Comparison of ENCODE assay signal across 20 cellular contexts in the genomic region with DNA sequence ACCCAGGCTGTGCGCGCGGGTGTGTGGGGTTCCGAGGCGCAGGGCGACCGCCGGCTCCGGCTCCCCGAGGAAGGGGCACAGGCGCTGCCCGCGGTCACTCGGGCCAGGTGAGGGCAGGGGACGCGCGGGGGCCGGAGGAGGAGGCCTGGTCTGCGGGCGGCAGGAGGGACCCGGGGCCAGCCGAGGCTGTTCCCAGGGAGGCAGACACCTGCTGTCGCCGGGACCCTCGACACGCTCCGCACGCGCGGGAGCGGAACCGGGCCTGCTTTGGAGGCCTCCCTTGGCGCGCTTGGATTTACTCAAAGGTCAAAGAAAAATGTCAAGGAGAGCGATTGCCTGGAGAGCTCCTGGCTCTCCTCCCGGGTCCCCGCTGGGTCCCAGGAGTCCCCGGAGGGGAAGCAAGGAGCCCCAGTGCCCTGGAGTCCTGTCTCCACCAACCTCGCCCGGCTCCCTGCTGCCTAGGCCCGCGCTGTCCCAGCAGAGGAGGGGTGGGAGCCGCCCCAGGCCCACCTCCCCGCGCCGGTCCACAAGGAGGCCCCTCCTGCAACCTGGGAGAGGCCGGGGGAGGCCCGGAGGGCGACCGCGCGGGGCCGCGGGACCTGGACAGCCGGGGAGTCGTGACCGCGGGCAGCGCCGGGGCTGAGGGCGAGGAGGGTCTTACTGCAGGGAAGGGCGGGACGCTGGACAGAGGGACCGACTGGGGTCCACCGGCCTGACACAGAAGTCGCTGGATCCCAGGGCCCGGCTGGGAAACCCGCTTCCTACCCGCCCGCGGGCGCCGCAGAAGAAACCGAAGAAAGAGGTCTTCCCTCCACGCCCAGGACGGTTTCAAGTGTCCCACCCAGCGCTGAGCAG.
DNase-seq lines count a peak whose midpoint lies in the region; ATAC-seq and TF ChIP-seq lines count a peak whose summit lies in the region.
"Had no signal": no experiment of that assay in that cellular context is flagged by ENCODE, and none has a peak within 500 bp of the region (broad histone marks: within the 10 kb centered on the region; RNA-seq: fewer than 3 reads in every experiment).

No MANE protein-coding gene starts in this region.

- H3K4me3 ChIP-seq in coronary artery (peak overlapping the region; percentile 59), neural cell (ENCODE audit: low read length) (peak overlapping the region; percentile 98)
- H3K4me3 ChIP-seq: lower lobe of right lung, SJCRH30 had no signal

- peak overlapping the region; percentile 68 for H3K4me3 Mint-ChIP-seq in type B pancreatic cell
- H3K4me3 Mint-ChIP-seq: activated B cell treated with CpG ODN at 0.5 μM for 24 hours; activated CD8-positive, alpha-beta T cell treated with anti-CD3 and anti-CD28 coated beads, Interleukin-2, amount 10 ng/mL, durations not matched to agents 7 days and 5 days; activated T-helper 1 cell treated with anti-CD3 and anti-CD28 coated beads, Interleukin-12 subunit alpha, Interleukin-12 subunit beta, Interleukin-2, Interleukin-4 antibody, amounts not matched to agents 30 ng/mL and 10 ng/mL and 1 ng/mL, durations not matched to agents 14 hours and 24 hours and 36 hours; HFFc6 had no signal

- no peaks in the 10 kb centered on the region for H3K9me3 ChIP-seq in neural cell (ENCODE audit: low read length)
- H3K9me3 ChIP-seq: esophagus squamous epithelium, lower lobe of right lung, SJCRH30 had no signal

- no peak overlapping the region for H2AFZ ChIP-seq in neural cell (ENCODE audit: low read depth, low read length)

- peaks cover 12% of the 10 kb centered on the region for H4K20me1 ChIP-seq in neural cell (ENCODE audit: insufficient read depth)

- no peak overlapping the region for H3K27ac ChIP-seq in coronary artery
- peak overlapping the region; percentile 99 for H3K27ac ChIP-seq in neural cell (ENCODE audit: low read length)
- H3K27ac ChIP-seq: esophagus squamous epithelium, lower lobe of right lung, SJCRH30 had no signal

- no peaks in the 10 kb centered on the region for H3K27me3 ChIP-seq in neural cell (ENCODE audit: insufficient read depth, low read depth, low read length)
- H3K27me3 ChIP-seq: SJCRH30 had no signal

- intact Hi-C loops in cardiac septum (cut with DNase I), result no loop called here
- intact Hi-C loops in left ventricle myocardium superior (cut with micrococcal nuclease), result no loop called here

- ATAC-seq in left ventricle myocardium superior, result no peak
- ATAC-seq: activated CD8-positive, alpha-beta T cell treated with anti-CD3 and anti-CD28 coated beads, Interleukin-2, amount 10 ng/mL, durations not matched to agents 7 days and 5 days; PC-3 had no signal

- no peaks in the 10 kb centered on the region for H3K9me3 Mint-ChIP-seq in type B pancreatic cell
- H3K9me3 Mint-ChIP-seq: activated B cell treated with CpG ODN at 0.5 μM for 24 hours; activated T-helper 1 cell treated with anti-CD3 and anti-CD28 coated beads, Interleukin-12 subunit alpha, Interleukin-12 subunit beta, Interleukin-2, Interleukin-4 antibody, amounts not matched to agents 30 ng/mL and 10 ng/mL and 1 ng/mL, durations not matched to agents 14 hours and 24 hours and 36 hours had no signal

- peaks cover 4% of the 10 kb centered on the region for H3F3A ChIP-seq in neural cell (ENCODE audit: insufficient read depth, low read length, poor library complexity, severe bottlenecking)

- DNase-seq in cardiac septum (ENCODE audit: low spot score) (peak; percentile 61), left ventricle myocardium superior (no peak), coronary artery (ENCODE audit: low spot score) (peak; percentile 66), type B pancreatic cell (ENCODE audit: extremely low spot score, unreplicated experiment) (peak; percentile 66), HPDE6-E6E7 (ENCODE audit: extremely low spot score) (no peak), dedifferentiated amniotic fluid mesenchymal stem cell (ENCODE audit: extremely low spot score) (no peak)
- no peak for DNase-seq in effector CD8-positive, alpha-beta T cell (lab: John Stamatoyannopoulos, UW)
- DNase-seq: activated B cell treated with CpG ODN at 0.5 μM for 24 hours; activated CD8-positive, alpha-beta T cell treated with anti-CD3 and anti-CD28 coated beads, Interleukin-2, amount 10 ng/mL, durations not matched to agents 7 days and 5 days; CD4-positive, CD25-positive, alpha-beta regulatory T cell; esophagus squamous epithelium; HFFc6; lower lobe of right lung; MM.1S; NCI-H1694; PC-3; SJCRH30; stimulated activated CD4-positive, alpha-beta T cell treated with anti-CD3 and anti-CD28 coated beads, Interleukin-12 subunit alpha, Interleukin-12 subunit beta, amount 100 ng/mL, for 4 hours had no signal

- H3K9ac ChIP-seq in neural cell (ENCODE audit: low read length), result peak overlapping the region; percentile 99

- no peak overlapping the region for H3K27ac Mint-ChIP-seq in type B pancreatic cell
- H3K27ac Mint-ChIP-seq: activated B cell treated with CpG ODN at 0.5 μM for 24 hours; activated CD8-positive, alpha-beta T cell treated with anti-CD3 and anti-CD28 coated beads, Interleukin-2, amount 10 ng/mL, durations not matched to agents 7 days and 5 days; activated T-helper 1 cell treated with anti-CD3 and anti-CD28 coated beads, Interleukin-12 subunit alpha, Interleukin-12 subunit beta, Interleukin-2, Interleukin-4 antibody, amounts not matched to agents 30 ng/mL and 10 ng/mL and 1 ng/mL, durations not matched to agents 14 hours and 24 hours and 36 hours; CD4-positive, CD25-positive, alpha-beta regulatory T cell; HFFc6 had no signal

- H3K36me3 ChIP-seq in neural cell (ENCODE audit: insufficient read depth, low read length), result no peaks in the 10 kb centered on the region
- H3K36me3 ChIP-seq: esophagus squamous epithelium, lower lobe of right lung had no signal

- peaks cover 90% of the 10 kb centered on the region for H3K79me2 ChIP-seq in neural cell (replicated peaks; ENCODE audit: insufficient read depth, low read length)

- H3K36me3 Mint-ChIP-seq in type B pancreatic cell, result no peaks in the 10 kb centered on the region
- H3K36me3 Mint-ChIP-seq: CD4-positive, CD25-positive, alpha-beta regulatory T cell had no signal

- TF ChIP-seq CTCF in coronary artery (IDR thresholded peaks at IDR 0.05) (no peak), neural cell (IDR thresholded peaks at IDR 0.05; ENCODE audit: poor library complexity, severe bottlenecking) (no peak), type B pancreatic cell (conservative IDR thresholded peaks at IDR 0.05) (no peak)

- H3K4me1 Mint-ChIP-seq in type B pancreatic cell (ENCODE audit: unreplicated experiment), result peaks cover 11% of the 10 kb centered on the region

- no peak for TF ChIP-seq RAD21 in neural cell (conservative IDR thresholded peaks at IDR 0.05)

- peak overlapping the region; percentile 97 for H3K4me2 ChIP-seq in neural cell (ENCODE audit: low read length)

- TF ChIP-seq EP300 in neural cell (conservative IDR thresholded peaks at IDR 0.05; ENCODE audit: poor library complexity, severe bottlenecking), result no peak

- no peaks in the 10 kb centered on the region for H3K9me2 ChIP-seq in neural cell (ENCODE audit: insufficient read depth, low read length)

- peaks cover 78% of the 10 kb centered on the region for H3K27me3 Mint-ChIP-seq in type B pancreatic cell

TF ChIP-seq in neural cell, 6 proteins besides CTCF, POLR2A, EP300 and RAD21:
- TF ChIP-seq TAF1 (IDR thresholded peaks at IDR 0.05; ENCODE audit: low read depth) (no peak), POLR2AphosphoS5 (IDR thresholded peaks at IDR 0.05) (peak; percentile 22)
- TF ChIP-seq, protein P1, sequence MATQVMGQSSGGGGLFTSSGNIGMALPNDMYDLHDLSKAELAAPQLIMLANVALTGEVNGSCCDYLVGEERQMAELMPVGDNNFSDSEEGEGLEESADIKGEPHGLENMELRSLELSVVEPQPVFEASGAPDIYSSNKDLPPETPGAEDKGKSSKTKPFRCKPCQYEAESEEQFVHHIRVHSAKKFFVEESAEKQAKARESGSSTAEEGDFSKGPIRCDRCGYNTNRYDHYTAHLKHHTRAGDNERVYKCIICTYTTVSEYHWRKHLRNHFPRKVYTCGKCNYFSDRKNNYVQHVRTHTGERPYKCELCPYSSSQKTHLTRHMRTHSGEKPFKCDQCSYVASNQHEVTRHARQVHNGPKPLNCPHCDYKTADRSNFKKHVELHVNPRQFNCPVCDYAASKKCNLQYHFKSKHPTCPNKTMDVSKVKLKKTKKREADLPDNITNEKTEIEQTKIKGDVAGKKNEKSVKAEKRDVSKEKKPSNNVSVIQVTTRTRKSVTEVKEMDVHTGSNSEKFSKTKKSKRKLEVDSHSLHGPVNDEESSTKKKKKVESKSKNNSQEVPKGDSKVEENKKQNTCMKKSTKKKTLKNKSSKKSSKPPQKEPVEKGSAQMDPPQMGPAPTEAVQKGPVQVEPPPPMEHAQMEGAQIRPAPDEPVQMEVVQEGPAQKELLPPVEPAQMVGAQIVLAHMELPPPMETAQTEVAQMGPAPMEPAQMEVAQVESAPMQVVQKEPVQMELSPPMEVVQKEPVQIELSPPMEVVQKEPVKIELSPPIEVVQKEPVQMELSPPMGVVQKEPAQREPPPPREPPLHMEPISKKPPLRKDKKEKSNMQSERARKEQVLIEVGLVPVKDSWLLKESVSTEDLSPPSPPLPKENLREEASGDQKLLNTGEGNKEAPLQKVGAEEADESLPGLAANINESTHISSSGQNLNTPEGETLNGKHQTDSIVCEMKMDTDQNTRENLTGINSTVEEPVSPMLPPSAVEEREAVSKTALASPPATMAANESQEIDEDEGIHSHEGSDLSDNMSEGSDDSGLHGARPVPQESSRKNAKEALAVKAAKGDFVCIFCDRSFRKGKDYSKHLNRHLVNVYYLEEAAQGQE (IDR thresholded peaks at IDR 0.05; ENCODE audit: borderline replicate concordance), result peak; percentile 26

Comparison
In these comparisons a context has a peak if more than half of its experiments do, and no peak if none do; other contexts are left out.
1. DNase-seq: peak in cardiac septum (single experiment), coronary artery (single experiment) and type B pancreatic cell (single experiment); none in left ventricle myocardium superior (single experiment), effector CD8-positive, alpha-beta T cell (single experiment), HPDE6-E6E7 (single experiment) and dedifferentiated amniotic fluid mesenchymal stem cell (single experiment).